In the genomic region with DNA sequence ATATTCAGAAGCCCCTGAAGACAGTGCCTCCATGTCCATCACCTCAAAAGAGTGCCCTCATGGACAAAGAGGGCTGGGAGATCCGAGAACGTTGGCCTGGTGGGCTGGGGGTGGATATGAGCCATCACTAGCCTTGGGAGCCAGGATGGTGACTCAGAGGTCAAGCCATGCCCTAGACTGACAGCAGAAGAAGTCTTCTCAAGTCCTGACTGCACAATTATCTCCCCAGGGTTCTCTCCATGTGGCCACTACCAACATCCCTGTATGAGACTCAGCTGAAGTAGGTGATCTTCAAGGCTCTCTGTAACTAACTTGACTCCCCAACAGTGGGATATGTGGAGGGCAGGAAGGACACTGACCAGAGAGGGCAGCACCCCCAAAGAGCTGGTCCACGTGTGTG, we compare ENCODE assay signal across 28 cellular contexts. TPM values are rescaled to one million over a fixed set of nuclear protein-coding genes. Genes with fewer than 3 reads are reported as not detected.
DNase-seq lines count a peak whose midpoint lies in the region; ATAC-seq and TF ChIP-seq lines count a peak whose summit lies in the region.
"Had no signal": no experiment of that assay in that cellular context is flagged by ENCODE, and none has a peak within 500 bp of the region (broad histone marks: within the 10 kb centered on the region; RNA-seq: fewer than 3 reads in every experiment).

No MANE protein-coding gene starts in this region.

- ATAC-seq in RWPE2 (ENCODE audit: low read depth) (0 out of 3 replicates have a peak, but pooled peaks have one; percentile 21), lower lobe of right lung (no peak)
- no peak for ATAC-seq in stimulated activated memory B cell treated with anti-CD40 and anti-IgM and Interleukin-4, amounts not matched to agents 10 μg/mL and 1 μg/mL and 100 μg/mL, for 72 hours
- ATAC-seq: activated T-cell treated with anti-CD3 and anti-CD28 coated beads, Interleukin-2, amount 50 U/mL, for 4 hours; gastrocnemius medialis had no signal

- H3K27me3 ChIP-seq in RWPE2 (ENCODE audit: insufficient read depth, poor library complexity, severe bottlenecking) (no peaks in the 10 kb centered on the region), lower lobe of right lung (ENCODE audit: low read depth) (no peaks in the 10 kb centered on the region)
- H3K27me3 ChIP-seq: upper lobe of left lung had no signal

- H3K36me3 Mint-ChIP-seq in activated naive CD8-positive, alpha-beta T cell = peaks cover 2% of the 10 kb centered on the region
- peaks cover 49% of the 10 kb centered on the region for H3K36me3 Mint-ChIP-seq in activated naive CD8-positive, alpha-beta T cell treated with anti-CD3 and anti-CD28 coated beads for 36 hours
- H3K36me3 Mint-ChIP-seq in stimulated activated memory B cell treated with anti-CD40 and anti-IgM and Interleukin-4, amounts not matched to agents 10 μg/mL and 1 μg/mL and 100 μg/mL, for 72 hours = peaks cover 77% of the 10 kb centered on the region

- H3K27me3 Mint-ChIP-seq in activated naive CD8-positive, alpha-beta T cell = no peaks in the 10 kb centered on the region
- no peaks in the 10 kb centered on the region for H3K27me3 Mint-ChIP-seq in activated naive CD8-positive, alpha-beta T cell treated with anti-CD3 and anti-CD28 coated beads for 36 hours
- H3K27me3 Mint-ChIP-seq in stimulated activated memory B cell treated with anti-CD40 and anti-IgM and Interleukin-4, amounts not matched to agents 10 μg/mL and 1 μg/mL and 100 μg/mL, for 72 hours = no peaks in the 10 kb centered on the region
- H3K27me3 Mint-ChIP-seq: activated naive CD8-positive, alpha-beta T cell treated with anti-CD3 and anti-CD28 coated beads, Interleukin-2, amount 10 ng/mL, durations not matched to agents 7 days and 5 days had no signal

- peaks cover 22% of the 10 kb centered on the region for H3K4me1 Mint-ChIP-seq in activated naive CD8-positive, alpha-beta T cell (ENCODE audit: low read depth)
- peaks cover 12% of the 10 kb centered on the region for H3K4me1 Mint-ChIP-seq in activated naive CD8-positive, alpha-beta T cell treated with anti-CD3 and anti-CD28 coated beads for 36 hours
- H3K4me1 Mint-ChIP-seq in stimulated activated memory B cell treated with anti-CD40 and anti-IgM and Interleukin-4, amounts not matched to agents 10 μg/mL and 1 μg/mL and 100 μg/mL, for 72 hours = peaks cover 29% of the 10 kb centered on the region

- intact Hi-C loops in lower lobe of right lung (cut with DNase I) = no loop called here

- H3K4me1 ChIP-seq in RWPE2 (ENCODE audit: insufficient read depth, poor library complexity, severe bottlenecking) = no peaks in the 10 kb centered on the region
- H3K4me1 ChIP-seq in lower lobe of right lung = peaks cover 4% of the 10 kb centered on the region
- H3K4me1 ChIP-seq: gastrocnemius medialis had no signal

- H3K4me3 ChIP-seq in RWPE2 (ENCODE audit: severe bottlenecking) (no peak overlapping the region), fibroblast of mammary gland (ENCODE audit: control insufficient read depth, low read depth, low read length) (no peak overlapping the region), lower lobe of right lung (no peak overlapping the region)
- H3K4me3 ChIP-seq: gastrocnemius medialis, SK-N-MC, upper lobe of left lung had no signal

- peak overlapping the region; percentile 70 for H3K27ac Mint-ChIP-seq in activated naive CD8-positive, alpha-beta T cell
- H3K27ac Mint-ChIP-seq in activated naive CD8-positive, alpha-beta T cell treated with anti-CD3 and anti-CD28 coated beads for 36 hours = no peak overlapping the region
- H3K27ac Mint-ChIP-seq in stimulated activated memory B cell treated with anti-CD40 and anti-IgM and Interleukin-4, amounts not matched to agents 10 μg/mL and 1 μg/mL and 100 μg/mL, for 72 hours = peak overlapping the region; percentile 46

- H3K36me3 ChIP-seq in RWPE2 (ENCODE audit: low read depth) = no peaks in the 10 kb centered on the region
- peaks cover 67% of the 10 kb centered on the region for H3K36me3 ChIP-seq in lower lobe of right lung
- H3K36me3 ChIP-seq: gastrocnemius medialis had no signal

- no peak overlapping the region for H3K27ac ChIP-seq in RWPE2 (ENCODE audit: poor library complexity, severe bottlenecking)
- no peak overlapping the region for H3K27ac ChIP-seq in lower lobe of right lung
- H3K27ac ChIP-seq: gastrocnemius medialis, SK-N-MC, upper lobe of left lung had no signal

- H3K9me3 Mint-ChIP-seq in activated naive CD8-positive, alpha-beta T cell (ENCODE audit: low read depth) = no peaks in the 10 kb centered on the region
- no peaks in the 10 kb centered on the region for H3K9me3 Mint-ChIP-seq in activated naive CD8-positive, alpha-beta T cell treated with anti-CD3 and anti-CD28 coated beads for 36 hours
- no peaks in the 10 kb centered on the region for H3K9me3 Mint-ChIP-seq in stimulated activated memory B cell treated with anti-CD40 and anti-IgM and Interleukin-4, amounts not matched to agents 10 μg/mL and 1 μg/mL and 100 μg/mL, for 72 hours
- H3K9me3 Mint-ChIP-seq: activated naive CD8-positive, alpha-beta T cell treated with anti-CD3 and anti-CD28 coated beads, Interleukin-2, amount 10 ng/mL, durations not matched to agents 7 days and 5 days; activated T-cell treated with anti-CD3 and anti-CD28 coated beads, Interleukin-2, amount 50 U/mL, for 4 hours; T-helper 2 cell treated with Interferon-gamma antibody and Interleukin-4, amounts not matched to agents 5 μg/mL and 100 μg/mL, for 36 hours had no signal

- H3K9me3 ChIP-seq in RWPE2 (ENCODE audit: severe bottlenecking) (no peaks in the 10 kb centered on the region), lower lobe of right lung (no peaks in the 10 kb centered on the region)
- H3K9me3 ChIP-seq: gastrocnemius medialis, upper lobe of left lung had no signal

- DNase-seq in activated naive CD8-positive, alpha-beta T cell treated with anti-CD3 and anti-CD28 coated beads for 36 hours = no peak
- no peak for DNase-seq in RWPE2 (ENCODE audit: low spot score)
- peak; percentile 54 for DNase-seq in fibroblast of mammary gland (ENCODE audit: low read depth)
- no peak for DNase-seq in AG20443 (ENCODE audit: low spot score)
- DNase-seq in lower lobe of right lung = no peak
- DNase-seq in germinal center (ENCODE audit: low spot score) = no peak
- DNase-seq: activated CD8-positive, alpha-beta memory T cell treated with anti-CD3 and anti-CD28 coated beads for 24 hours; activated naive CD8-positive, alpha-beta T cell treated with anti-CD3 and anti-CD28 coated beads, Interleukin-2, amount 10 ng/mL, durations not matched to agents 7 days and 5 days; activated T-cell treated with anti-CD3 and anti-CD28 coated beads, Interleukin-2, amount 50 U/mL, for 4 hours; C1 segment of cervical spinal cord; effector memory CD4-positive, alpha-beta T cell; gastrocnemius medialis; GDM1; H7; KBM-7; NCI-H146; NCI-H2171; NCI-H524 treated with DMSO at 0.1 percent for 48 hours; occipital lobe; stimulated activated CD4-positive, alpha-beta T cell treated with anti-CD3 and anti-CD28 coated beads, Interleukin-4, amount 100 ng/mL, for 4 hours; upper lobe of left lung had no signal

- H3K4me3 Mint-ChIP-seq in activated naive CD8-positive, alpha-beta T cell = no peak overlapping the region
- H3K4me3 Mint-ChIP-seq in activated naive CD8-positive, alpha-beta T cell treated with anti-CD3 and anti-CD28 coated beads for 36 hours = no peak overlapping the region
- H3K4me3 Mint-ChIP-seq in stimulated activated memory B cell treated with anti-CD40 and anti-IgM and Interleukin-4, amounts not matched to agents 10 μg/mL and 1 μg/mL and 100 μg/mL, for 72 hours = no peak overlapping the region
- H3K4me3 Mint-ChIP-seq: activated naive CD8-positive, alpha-beta T cell treated with anti-CD3 and anti-CD28 coated beads, Interleukin-2, amount 10 ng/mL, durations not matched to agents 7 days and 5 days; activated T-cell treated with anti-CD3 and anti-CD28 coated beads, Interleukin-2, amount 50 U/mL, for 4 hours; T-helper 2 cell treated with Interferon-gamma antibody and Interleukin-4, amounts not matched to agents 5 μg/mL and 100 μg/mL, for 36 hours had no signal

- TF ChIP-seq CTCF in RWPE2 (IDR thresholded peaks at IDR 0.05; ENCODE audit: poor library complexity, severe bottlenecking) (no peak), fibroblast of mammary gland (conservative IDR thresholded peaks at IDR 0.05; ENCODE audit: control insufficient read depth, insufficient read depth, low read depth, low read length) (no peak), lower lobe of right lung (IDR thresholded peaks at IDR 0.05) (no peak)

RNA-seq across cellular contexts. Expression of a gene that starts 7.1 kb away (rescaled TPM):
- 10 to 100 TPM; 57.0 to 62.0 TPM for total RNA-seq in activated naive CD8-positive, alpha-beta T cell treated with anti-CD3 and anti-CD28 coated beads for 36 hours
- total RNA-seq in lower lobe of right lung = 81.8 TPM

RNA-seq across cellular contexts. Expression of a gene that starts 14.1 kb away (rescaled TPM):
- 10 to 100 TPM; 44.8 to 45.7 TPM for total RNA-seq in activated naive CD8-positive, alpha-beta T cell treated with anti-CD3 and anti-CD28 coated beads for 36 hours
- total RNA-seq in lower lobe of right lung = 63.2 TPM

RNA-seq across cellular contexts. Expression of a gene that starts 16.8 kb away (rescaled TPM):
- total RNA-seq in activated naive CD8-positive, alpha-beta T cell treated with anti-CD3 and anti-CD28 coated beads for 36 hours = 100 to 1,000 TPM; 146 to 157 TPM
- total RNA-seq in lower lobe of right lung = 63.7 TPM
- total RNA-seq: H7, lung microvascular endothelial cell, renal cortical epithelial cell, RPMI7951 had no signal

RNA-seq across cellular contexts. Expression of a gene that starts 31.9 kb away (rescaled TPM):
- total RNA-seq in activated naive CD8-positive, alpha-beta T cell treated with anti-CD3 and anti-CD28 coated beads for 36 hours = 10 to 100 TPM; 12.8 to 13.4 TPM
- total RNA-seq in lower lobe of right lung = 162 TPM

RNA-seq across cellular contexts. Expression of a gene that starts 36.5 kb away (rescaled TPM):
- total RNA-seq in activated naive CD8-positive, alpha-beta T cell treated with anti-CD3 and anti-CD28 coated beads for 36 hours = under 1 TPM; 0.12 to 0.16 TPM
- 6.2 TPM for total RNA-seq in lower lobe of right lung
- total RNA-seq: activated naive CD8-positive, alpha-beta T cell treated with anti-CD3 and anti-CD28 coated beads, Interleukin-2, amount 10 ng/mL, durations not matched to agents 7 days and 5 days; gastrocnemius medialis; H7; lung microvascular endothelial cell; occipital lobe; RPMI7951 had no signal
